7 cellular contexts compared by ENCODE assay signal in genomic region chr20:34875657-34876160, GRCh38. TPM values are rescaled to one million over a fixed set of nuclear protein-coding genes. Genes with fewer than 3 reads are reported as not detected.
DNase-seq lines count a peak whose midpoint lies in the region; ATAC-seq and TF ChIP-seq lines count a peak whose summit lies in the region.

No MANE protein-coding gene starts in this region.

- intact Hi-C loops in HCT116 (cut with micrococcal nuclease) (loop anchor here (1.0 to 10.0 kb wide), 2 partner anchors 80 to 389 kb away; partner anchors contain the start of genes GSS and MYH7B), spleen (cut with DNase I; ENCODE audit: low total_unique reads) (no loop called here)

- peak overlapping the region; percentile 47 for H3K27ac ChIP-seq in HCT116 (ENCODE audit: low read depth, low read length)
- H3K27ac ChIP-seq in SJSA1 = no peak overlapping the region
- peak overlapping the region; percentile 5 to 95 (median 84) for H3K27ac ChIP-seq in spleen

- no peak for DNase-seq in HCT116 (ENCODE audit: low read depth, low spot score)
- DNase-seq in SJSA1 (ENCODE audit: low read depth in 1 of 2, low spot score in 2 of 2) = no peak
- DNase-seq in fibroblast of villous mesenchyme (ENCODE audit: low read depth) = no peak
- DNase-seq in spleen = no peak
- DNase-seq in stimulated activated CD4-positive, alpha-beta T cell treated with anti-CD3 and anti-CD28 coated beads, Interleukin-4, amount 100 ng/mL, for 24 hours = no peak
- DNase-seq in stimulated activated CD4-positive, alpha-beta T cell treated with anti-CD3 and anti-CD28 coated beads, Interleukin-2, amount 100 ng/mL, for 48 hours = no peak

- TF ChIP-seq CTCF in HCT116 (IDR thresholded peaks at IDR 0.05 in 2 of 3, conservative IDR thresholded peaks at IDR 0.05 in 1 of 3; ENCODE audit: borderline replicate concordance in 1 of 3, insufficient read depth in 1 of 3, low read depth in 2 of 3, low read length in 2 of 3) = peak in 2 of 3 experiments; percentile 48 to 60; a peak in 4 of 6 replicates
- peak; percentile 6 for TF ChIP-seq CTCF in fibroblast of villous mesenchyme (IDR thresholded peaks at IDR 0.05; ENCODE audit: insufficient read depth, low read depth, low read length)
- TF ChIP-seq CTCF in spleen (IDR thresholded peaks at IDR 0.05 in 8 of 11, conservative IDR thresholded peaks at IDR 0.05 in 3 of 11) = peak in 4 of 11 experiments; percentile 6 to 14 (median 12)

- TF ChIP-seq RAD21 in HCT116 (IDR thresholded peaks at IDR 0.05; ENCODE audit: low read depth) = no peak; the same call in 1 of the 2 replicates

- CTCF ChIA-PET in HCT116 (lab: Charles Lee) = interaction anchor here (1.0 to 3.2 kb wide), 5 partner anchors 27 to 221 kb away, joined by 4 to 26 read pairs (median 5); partner anchors contain the start of genes GSS, MYH7B and TRPC4AP

- no peaks in the 10 kb centered on the region; the same call in 1 of the 2 replicates for H3K79me2 ChIP-seq in HCT116 (ENCODE audit: insufficient read depth, low read length)

- H3K4me1 ChIP-seq in HCT116 (ENCODE audit: control insufficient read depth in 1 of 2, insufficient read depth in 2 of 2, low read length in 2 of 2) (peaks cover 23 to 50% of the 10 kb centered on the region in 2 experiments), SJSA1 (replicated peaks) (peaks cover 25% of the 10 kb centered on the region), spleen (peaks cover 19 to 83% (median 53%) of the 10 kb centered on the region in 6 donors)

- H4K20me1 ChIP-seq in HCT116 (ENCODE audit: insufficient read depth) = no peaks in the 10 kb centered on the region

- POLR2A ChIA-PET in HCT116 (lab: Charles Lee) = interaction anchor here (0.6 to 2.3 kb wide), 7 partner anchors 9 to 271 kb away, joined by 3 to 7 read pairs (median 4); partner anchors contain the start of genes EDEM2 and MYH7B

- 4 to 15% (median 8%) methylated on average over 10 of the region's 10 CpGs for WGBS in spleen, 5 donors

- TSS peak; percentile 63 for BruUV-seq in HCT116 (replicated peaks; lab: Mats Ljungman, UMichigan)

- H2AFZ ChIP-seq in HCT116 (ENCODE audit: low read depth, low read length, poor library complexity, severe bottlenecking) = peak overlapping the region; percentile 63

- H3K9ac ChIP-seq in HCT116 (ENCODE audit: low read length) = peak overlapping the region; percentile 61

- H3K4me3 ChIP-seq in HCT116 (replicated peaks in 1 of 2; ENCODE audit: low read depth in 1 of 2, low read length in 2 of 2) (peak overlapping the region; percentile 40 to 76), SJSA1 (peak overlapping the region; percentile 80), fibroblast of villous mesenchyme (ENCODE audit: low read depth, low read length) (peak overlapping the region; percentile 51), spleen (peak overlapping the region; percentile 41 to 86 (median 70))

- no peaks in the 10 kb centered on the region for H3K36me3 ChIP-seq in HCT116 (ENCODE audit: control insufficient read depth in 1 of 2, insufficient read depth in 2 of 2, low read length in 2 of 2)
- H3K36me3 ChIP-seq in SJSA1 = no peaks in the 10 kb centered on the region
- H3K36me3 ChIP-seq in spleen = no peaks in the 10 kb centered on the region

- TF ChIP-seq POLR2A in HCT116 (IDR thresholded peaks at IDR 0.05; ENCODE audit: borderline replicate concordance, extremely low read depth, insufficient read depth, insufficient read length) = no peak
- no peak for TF ChIP-seq POLR2A in spleen (IDR thresholded peaks at IDR 0.05)

- H3K9me3 ChIP-seq in HCT116 (ENCODE audit: control insufficient read depth in 1 of 2, insufficient read depth in 1 of 2, low read depth in 1 of 2, low read length in 2 of 2) (no peaks in the 10 kb centered on the region), SJSA1 (replicated peaks) (no peaks in the 10 kb centered on the region), spleen (no peaks in the 10 kb centered on the region)

- RAD21 ChIA-PET in HCT116 (lab: Charles Lee; ENCODE audit: low non-redundant PET in 1 of 2, low total read pairs in 2 of 2, uncharacterized antibody in 2 of 2, unreplicated experiment in 2 of 2) = interaction anchor here in 1 of 2 experiments (0.6 to 0.8 kb wide), 3 partner anchors 10 to 80 kb away, joined by 3 read pairs; partner anchors contain the start of genes GSS and MYH7B

- no peaks in the 10 kb centered on the region for H3K27me3 ChIP-seq in HCT116 (ENCODE audit: insufficient read depth, low read length)
- no peaks in the 10 kb centered on the region for H3K27me3 ChIP-seq in SJSA1 (replicated peaks)
- H3K27me3 ChIP-seq in spleen (replicated peaks in 1 of 7) = no peaks in the 10 kb centered on the region

- ATAC-seq in HCT116 (no peak), GM18519 (IDR thresholded peaks at IDR 0.05; ENCODE audit: low FRiP score, unreplicated experiment) (no peak)

- no peaks in the 10 kb centered on the region for H3K9me2 ChIP-seq in HCT116 (ENCODE audit: insufficient read depth)

- peak overlapping the region; percentile 85 for H3K4me2 ChIP-seq in HCT116 (ENCODE audit: low read length)

TF ChIP-seq in HCT116, 20 proteins besides CTCF, POLR2A, EP300 and RAD21:
- TF ChIP-seq MAX (IDR thresholded peaks at IDR 0.05) (peak; percentile 60; the same call in 1 of the 2 replicates), POLR2AphosphoS5 (IDR thresholded peaks at IDR 0.05; ENCODE audit: low read depth, low read length) (peak; percentile 46; the same call in 1 of the 2 replicates), SP1 (IDR thresholded peaks at IDR 0.05; ENCODE audit: low read depth) (no peak; the same call in 1 of the 2 replicates)

RNA-seq across cellular contexts. Expression of gene ACSS2, which starts 0.7 kb away (rescaled TPM):
- total RNA-seq in HCT116 (2021; ENCODE audit: unreplicated experiment) (71.7 TPM), fibroblast of villous mesenchyme (101 and 102 TPM in 2 replicates), spleen (10 to 100 TPM; 23.2 to 43.6 (median 33.2) TPM)
- 68.9 and 78.2 TPM in 2 replicates for polyA plus RNA-seq in HCT116 (2012)
- total RNA-seq in SJSA1 (2014; rRNA removed; shearing (Covaris generic)) = 26.1 and 27.0 TPM in 2 replicates
- 10 to 100 TPM in 2 of 3 donors, 1 to 10 TPM in 1; 8.9 to 20.3 (median 15.6) TPM for polyA plus RNA-seq in spleen

RNA-seq across cellular contexts. Expression of gene GGT7, which starts 3.1 kb away (rescaled TPM):
- 9.4 TPM for total RNA-seq in HCT116 (2021; ENCODE audit: unreplicated experiment)
- 7.8 and 8.7 TPM in 2 replicates for polyA plus RNA-seq in HCT116 (2012)
- total RNA-seq in SJSA1 (2014; rRNA removed; shearing (Covaris generic)) = 1.5 and 3.9 TPM in 2 replicates
- 9.3 and 9.5 TPM in 2 replicates for total RNA-seq in fibroblast of villous mesenchyme
- total RNA-seq in spleen = 10 to 100 TPM in 6 of 7 donors, 1 to 10 TPM in 1; 9.7 to 22.1 (median 13.0) TPM
- polyA plus RNA-seq in spleen = 10 to 100 TPM in 1 of 3 donors, 1 to 10 TPM in 2; 4.3 to 11.4 (median 5.7) TPM

RNA-seq across cellular contexts. Expression of gene NCOA6, which starts 50.3 kb away (rescaled TPM):
- total RNA-seq in HCT116 (2021; ENCODE audit: unreplicated experiment) (24.8 TPM), fibroblast of villous mesenchyme (6.4 and 8.6 TPM in 2 replicates), spleen (10 to 100 TPM; 24.0 to 32.8 (median 28.5) TPM)
- polyA plus RNA-seq in HCT116 (2012) = 17.6 and 20.9 TPM in 2 replicates
- total RNA-seq in SJSA1 (2014; rRNA removed; shearing (Covaris generic)) = 4.7 TPM in 2 replicates
- polyA plus RNA-seq in spleen = 10 to 100 TPM; 13.6 to 19.4 (median 16.2) TPM
